In genomic region chr3:7788881-7789280, GRCh38 we compare ENCODE assay signal across 16 cellular contexts.
"Had no signal": no experiment of that assay in that cellular context is flagged by ENCODE, and none has a peak within 500 bp of the region (broad histone marks: within the 10 kb centered on the region; RNA-seq: fewer than 3 reads in every experiment).

No MANE protein-coding gene starts in this region.

- H3K9me3 Mint-ChIP-seq: activated T-cell treated with anti-CD3 and anti-CD28 coated beads, Interleukin-2, amount 50 U/mL, for 24 hours had no signal

- H3K4me3 ChIP-seq: esophagus muscularis mucosa, psoas muscle, sigmoid colon, upper lobe of left lung had no signal

- H3K36me3 Mint-ChIP-seq: activated naive CD4-positive, alpha-beta T cell treated with anti-CD3 and anti-CD28 coated beads, Interleukin-2, amount 50 U/mL, for 72 hours had no signal

- H3K27ac Mint-ChIP-seq: activated naive CD4-positive, alpha-beta T cell treated with anti-CD3 and anti-CD28 coated beads, Interleukin-2, amount 50 U/mL, for 72 hours; activated T-cell treated with anti-CD3 and anti-CD28 coated beads, Interleukin-2, amount 50 U/mL, for 24 hours had no signal

- H3K27ac ChIP-seq: brain microvascular endothelial cell, esophagus muscularis mucosa, psoas muscle, sigmoid colon, upper lobe of left lung had no signal

- H3K36me3 ChIP-seq: brain microvascular endothelial cell, esophagus muscularis mucosa, sigmoid colon, upper lobe of left lung had no signal

- H3K27me3 Mint-ChIP-seq: activated T-cell treated with anti-CD3 and anti-CD28 coated beads, Interleukin-2, amount 50 U/mL, for 24 hours had no signal

- DNase-seq: activated effector memory CD4-positive, alpha-beta T cell treated with anti-CD3 and anti-CD28 coated beads, Interleukin-2, amount 50 U/mL, for 16 hours; activated T-cell treated with anti-CD3 and anti-CD28 coated beads, Interleukin-2, amount 50 U/mL, for 24 hours; amniotic stem cell; brain microvascular endothelial cell; cerebellar nuclear complex; glutamatergic neuron; psoas muscle; sigmoid colon; stimulated activated CD4-positive, alpha-beta T cell treated with anti-CD3 and anti-CD28 coated beads, Interleukin-2, amount 100 ng/mL, for 24 hours; stimulated activated naive CD4-positive, alpha-beta T cell; substantia nigra; T-helper 2 cell had no signal

- H3K27me3 ChIP-seq: brain microvascular endothelial cell, esophagus muscularis mucosa, sigmoid colon, upper lobe of left lung had no signal

- H3K4me1 ChIP-seq: esophagus muscularis mucosa, psoas muscle, sigmoid colon, upper lobe of left lung had no signal

- H3K9me3 ChIP-seq: esophagus muscularis mucosa, psoas muscle, sigmoid colon, upper lobe of left lung had no signal

- ATAC-seq: activated CD4-positive, CD25-positive, alpha-beta regulatory T cell treated with anti-CD3 and anti-CD28 coated beads, Interleukin-2, amount 50 U/mL, for 24 hours; activated naive CD4-positive, alpha-beta T cell treated with anti-CD3 and anti-CD28 coated beads, Interleukin-2, amount 50 U/mL, for 72 hours; psoas muscle had no signal

- H3K4me3 Mint-ChIP-seq: activated T-cell treated with anti-CD3 and anti-CD28 coated beads, Interleukin-2, amount 50 U/mL, for 24 hours had no signal
